In genomic region chr16:48053346-48053745, GRCh38 we compare ENCODE assay signal across 10 cellular contexts.
DNase-seq lines count a peak whose midpoint lies in the region; ATAC-seq and TF ChIP-seq lines count a peak whose summit lies in the region.
"Had no signal": no experiment of that assay in that cellular context is flagged by ENCODE, and none has a peak within 500 bp of the region (broad histone marks: within the 10 kb centered on the region; RNA-seq: fewer than 3 reads in every experiment).

No MANE protein-coding gene starts in this region.

- H3K27ac ChIP-seq in PC-3 (ENCODE audit: low read length) = no peak overlapping the region

- H3K36me3 ChIP-seq in PC-3 (ENCODE audit: low read depth, low read length) = no peaks in the 10 kb centered on the region
- no peaks in the 10 kb centered on the region for H3K36me3 ChIP-seq in neuron (ENCODE audit: insufficient read depth, low read length)

- ATAC-seq in PC-3 = no peak

- H2AFZ ChIP-seq in PC-3 (ENCODE audit: low read length) = peak overlapping the region; percentile 58; the same call in 1 of the 2 replicates
- peak overlapping the region; percentile 38 for H2AFZ ChIP-seq in neuron (ENCODE audit: low read depth, low read length)

- peak; percentile 23 for DNase-seq in Daoy (ENCODE audit: low read depth)
- DNase-seq in PC-3 = peak; percentile 53
- peak; percentile 20 for DNase-seq in fibroblast of gingiva (ENCODE audit: low read depth)
- DNase-seq in T-helper 9 cell = no peak
- DNase-seq in NCI-H1694 (lab: John Stamatoyannopoulos, UW) = no peak
- no peak for DNase-seq in GM10266 (ENCODE audit: extremely low spot score)
- no peak for DNase-seq in NCI-H774 (lab: John Stamatoyannopoulos, UW)
- DNase-seq: CD8-positive, alpha-beta memory T cell; NCI-H345 had no signal

- no peaks in the 10 kb centered on the region for H4K20me1 ChIP-seq in PC-3 (ENCODE audit: low read length)

- no peaks in the 10 kb centered on the region for H3K9me2 ChIP-seq in PC-3 (replicated peaks; ENCODE audit: low read length)

- POLR2A ChIA-PET in PC-3 (lab: Charles Lee; ENCODE audit: unreplicated experiment) = no interaction called here

- H3K9ac ChIP-seq in PC-3 (ENCODE audit: low read length) = no peak overlapping the region

- H3F3A ChIP-seq in PC-3 (ENCODE audit: low read length, unreplicated experiment) = no peaks in the 10 kb centered on the region

- H3K4me1 ChIP-seq in PC-3 (ENCODE audit: insufficient read depth, low read length) = peaks cover 11% of the 10 kb centered on the region
- peaks cover 16% of the 10 kb centered on the region for H3K4me1 ChIP-seq in neuron (ENCODE audit: insufficient read depth, low read length)

- H3K27me3 ChIP-seq in PC-3 (ENCODE audit: low read length) (no peaks in the 10 kb centered on the region), neuron (ENCODE audit: insufficient read depth, low read length) (peaks cover 4% of the 10 kb centered on the region)

- 0 out of 2 replicates have a peak overlapping the region, but pooled peaks have one; percentile 2 for H3K4me2 ChIP-seq in PC-3 (ENCODE audit: low read length)

- BruUV-seq in PC-3 (replicated peaks; lab: Mats Ljungman, UMichigan) = no TSS peak

- no peak overlapping the region for H3K4me3 ChIP-seq in PC-3 (ENCODE audit: low read length)
- H3K4me3 ChIP-seq in neuron (ENCODE audit: low read length) = no peak overlapping the region

- no peaks in the 10 kb centered on the region for H3K79me2 ChIP-seq in PC-3 (ENCODE audit: low read length)

- CTCF ChIA-PET in PC-3 (lab: Charles Lee) = no interaction called here

- TF ChIP-seq CTCF in PC-3 (conservative IDR thresholded peaks at IDR 0.05; ENCODE audit: low read depth, low read length) (no peak), GM10266 (IDR thresholded peaks at IDR 0.05; ENCODE audit: control insufficient read depth, insufficient read depth, low read depth, missing control alignments) (no peak)

- intact Hi-C loops in PC-3 (cut with micrococcal nuclease) = loop anchor here (5.0 kb wide), 1 partner anchor 796 kb away; no protein-coding TSS in a partner anchor

- H3K9me3 ChIP-seq in PC-3 (ENCODE audit: low read length) (no peaks in the 10 kb centered on the region), neuron (ENCODE audit: low read length) (no peaks in the 10 kb centered on the region)

Comparison
In these comparisons a context has a peak if more than half of its experiments do, and no peak if none do; other contexts are left out.
1. DNase-seq: peak in Daoy (single experiment), PC-3 (single experiment) and fibroblast of gingiva (single experiment); none in T-helper 9 cell (single experiment), NCI-H1694 (single experiment), GM10266 (single experiment) and NCI-H774 (single experiment).